ENCODE assay signal across 13 cellular contexts in the genomic region with DNA sequence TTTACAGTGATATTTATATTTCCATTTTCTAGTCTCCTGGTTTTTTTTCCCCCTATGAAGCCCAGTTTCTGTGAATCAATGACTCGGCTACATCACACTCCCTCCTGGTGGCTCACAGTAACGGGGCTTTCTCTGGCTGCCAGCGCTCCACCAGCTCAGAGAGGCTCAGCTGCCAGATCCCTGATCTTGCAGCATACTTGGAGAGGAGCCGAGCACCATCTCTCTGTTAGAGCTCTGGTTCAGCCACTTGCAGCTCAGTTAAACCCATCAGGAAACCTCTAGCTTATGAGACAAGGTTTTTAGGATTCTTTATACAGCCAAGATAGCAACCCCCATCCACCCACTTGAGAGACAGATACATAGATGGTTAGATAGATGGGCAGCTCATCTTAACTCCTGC.
DNase-seq lines count a peak whose midpoint lies in the region; ATAC-seq and TF ChIP-seq lines count a peak whose summit lies in the region.
"Had no signal": no experiment of that assay in that cellular context is flagged by ENCODE, and none has a peak within 500 bp of the region (broad histone marks: within the 10 kb centered on the region; RNA-seq: fewer than 3 reads in every experiment).

No MANE protein-coding gene starts in this region.

- H3K9ac ChIP-seq in adipocyte (ENCODE audit: low read length): no peak overlapping the region

- TF ChIP-seq POLR2A in transverse colon (IDR thresholded peaks at IDR 0.05): no peak

- in situ Hi-C loops in transverse colon (cut with MboI; ENCODE audit: low pct_ligation_motif_present in 1 of 4, low pct_unique_long_range_greater_than_20kb in 1 of 4, low sequenced_read_pairs in 3 of 4): no loop called here

- H3K9me3 ChIP-seq in adipocyte (ENCODE audit: control insufficient read depth, low read length): no peaks in the 10 kb centered on the region
- no peaks in the 10 kb centered on the region for H3K9me3 ChIP-seq in transverse colon

- H3K27me3 Mint-ChIP-seq in nephron (ENCODE audit: low read depth): peaks cover 3% of the 10 kb centered on the region
- H3K27me3 Mint-ChIP-seq: naive thymus-derived CD8-positive, alpha-beta T cell had no signal

- no peak overlapping the region for H3K27ac Mint-ChIP-seq in nephron

- H3K4me3 Mint-ChIP-seq in nephron: peak overlapping the region; percentile 62 to 81 (median 69)
- H3K4me3 Mint-ChIP-seq: naive thymus-derived CD8-positive, alpha-beta T cell had no signal

- H3K36me3 ChIP-seq in adipocyte (ENCODE audit: control insufficient read depth, insufficient read depth, low read length, severe bottlenecking) (no peaks in the 10 kb centered on the region), transverse colon (no peaks in the 10 kb centered on the region)

- H3K36me3 Mint-ChIP-seq in nephron (ENCODE audit: low read depth): peaks cover 9% of the 10 kb centered on the region

- no peak overlapping the region for H3K27ac ChIP-seq in transverse colon

- TF ChIP-seq EP300 in transverse colon (IDR thresholded peaks at IDR 0.05; ENCODE audit: low read depth): no peak

- ATAC-seq in activated CD4-positive, CD25-positive, alpha-beta regulatory T cell treated with anti-CD3 and anti-CD28 coated beads, Interleukin-2, amount 50 U/mL, for 24 hours: no peak
- ATAC-seq in HG02798 (IDR thresholded peaks at IDR 0.05; ENCODE audit: poor library complexity, unreplicated experiment): no peak
- ATAC-seq: naive thymus-derived CD8-positive, alpha-beta T cell had no signal

- H3K4me1 ChIP-seq in adipocyte (ENCODE audit: control insufficient read depth, insufficient read depth, low read length) (peaks cover 22% of the 10 kb centered on the region), transverse colon (peaks cover 0 to 10% (median 4%) of the 10 kb centered on the region in 4 donors)

- H3K9me3 Mint-ChIP-seq in nephron: peaks cover 4% of the 10 kb centered on the region

- H3K4me3 ChIP-seq in adipocyte (ENCODE audit: low read length) (peak overlapping the region; percentile 26), foreskin fibroblast (ENCODE audit: low read depth in 1 of 2, low read length in 2 of 2) (peak overlapping the region; percentile 48 to 74), transverse colon (no peak overlapping the region)

- WGBS in transverse colon (ENCODE audit: low coverage in 1 of 2), 2 donors: 40 to 84% methylated on average over 1 to 4 of the region's 4 CpGs

- TF ChIP-seq CTCF in foreskin fibroblast (IDR thresholded peaks at IDR 0.05; ENCODE audit: low read depth, low read length): no peak
- no peak for TF ChIP-seq CTCF in nephron (IDR thresholded peaks at IDR 0.05; ENCODE audit: unreplicated experiment in 3 of 3)
- no peak for TF ChIP-seq CTCF in transverse colon (IDR thresholded peaks at IDR 0.05)

- intact Hi-C loops in transverse colon (cut with DNase I; ENCODE audit: low total_unique reads): no loop called here

- H3K4me1 Mint-ChIP-seq in nephron: peaks cover 23% of the 10 kb centered on the region
- H3K4me1 Mint-ChIP-seq: naive thymus-derived CD8-positive, alpha-beta T cell had no signal

- no peaks in the 10 kb centered on the region for H3K27me3 ChIP-seq in adipocyte (replicated peaks; ENCODE audit: control insufficient read depth, insufficient read depth, low read length)
- no peaks in the 10 kb centered on the region for H3K27me3 ChIP-seq in transverse colon

- DNase-seq in adipocyte (ENCODE audit: low read depth) (peak; percentile 39), foreskin fibroblast (peak; percentile 79 to 92), transverse colon (peak; percentile 15), dedifferentiated amniotic fluid mesenchymal stem cell (ENCODE audit: extremely low spot score) (no peak)
- DNase-seq in stimulated activated CD4-positive, alpha-beta T cell treated with anti-CD3 and anti-CD28 coated beads, Interleukin-4, amount 100 ng/mL, for 24 hours: no peak
- DNase-seq: activated CD8-positive, alpha-beta memory T cell treated with anti-CD3 and anti-CD28 coated beads, Interleukin-2, amount 50 U/mL, for 48 hours; central memory CD4-positive, alpha-beta T cell; DMS79 treated with DMSO at 0.1 percent for 48 hours; naive thymus-derived CD8-positive, alpha-beta T cell; NCI-H2081 had no signal

Comparison
In these comparisons a context has a peak if more than half of its experiments do, and no peak if none do; other contexts are left out.
1. DNase-seq: peak in adipocyte (single experiment), foreskin fibroblast (2 of 2) and transverse colon (single experiment); none in dedifferentiated amniotic fluid mesenchymal stem cell (single experiment) and stimulated activated CD4-positive, alpha-beta T cell treated with anti-CD3 and anti-CD28 coated beads, Interleukin-4, amount 100 ng/mL, for 24 hours (single experiment).
2. H3K4me3 ChIP-seq: peak in adipocyte (single experiment) and foreskin fibroblast (2 of 2); none in transverse colon (0 of 4).